In genomic region chr11:123122852-123123251, GRCh38 we compare ENCODE assay signal across 10 cellular contexts.
DNase-seq lines count a peak whose midpoint lies in the region; ATAC-seq, FAIRE-seq and TF ChIP-seq lines count a peak whose summit lies in the region.
"Had no signal": no experiment of that assay in that cellular context is flagged by ENCODE, and none has a peak within 500 bp of the region (broad histone marks: within the 10 kb centered on the region; RNA-seq: fewer than 3 reads in every experiment).

No MANE protein-coding gene starts in this region.

- peaks cover 5% of the 10 kb centered on the region for H3K27me3 Mint-ChIP-seq in neural progenitor cell (ENCODE audit: insufficient read depth, low read depth)

- no peak for FAIRE-seq in HepG2 (lab: Jason Lieb, UNC)

- ATAC-seq in Right ventricle myocardium inferior (peak; percentile 15), HepG2 (no peak), HG03175 (IDR thresholded peaks at IDR 0.05; ENCODE audit: unreplicated experiment) (no peak)
- ATAC-seq: activated naive CD4-positive, alpha-beta T cell treated with anti-CD3 and anti-CD28 coated beads, Interleukin-2, amount 50 U/mL, for 72 hours had no signal

- H3K4me3 Mint-ChIP-seq in neural progenitor cell, result no peak overlapping the region

- intact Hi-C loops in Right ventricle myocardium inferior (cut with DNase I) (no loop called here), cardiac septum (cut with DNase I) (no loop called here), HepG2 (cut with micrococcal nuclease; ENCODE audit: unreplicated experiment) (no loop called here)

- no peak overlapping the region for H3K9ac ChIP-seq in neural progenitor cell
- H3K9ac ChIP-seq in HepG2 (ENCODE audit: insufficient read depth, low read depth, low read length), result no peak overlapping the region

- H3K4me1 ChIP-seq in neural progenitor cell (peaks cover 11% of the 10 kb centered on the region), HepG2 (ENCODE audit: insufficient read depth, low read length) (no peaks in the 10 kb centered on the region)

- in situ Hi-C loops in HepG2 (cut with HindIII; ENCODE audit: extremely low pct_ligation_motif_present, low pct_unique_long_range_greater_than_20kb), result loop anchor here (25.0 kb wide), 1 partner anchor 364 kb away; no protein-coding TSS in a partner anchor

- peak overlapping the region; percentile 36 for H2AFZ ChIP-seq in neural progenitor cell (replicated peaks)
- no peak overlapping the region for H2AFZ ChIP-seq in HepG2 (ENCODE audit: low read length)

- no peak for DNase-seq in Right ventricle myocardium inferior (ENCODE audit: missing footprints)
- no peak for DNase-seq in cardiac septum (ENCODE audit: low spot score)
- DNase-seq in fibroblast of peridontal ligament (ENCODE audit: extremely low read depth), result peak; percentile 72
- no peak for DNase-seq in neural progenitor cell (ENCODE audit: low spot score)
- no peak for DNase-seq in HepG2 (ENCODE audit: low spot score)
- no peak for DNase-seq in T-helper 2 cell
- no peak for DNase-seq in NCI-H1092 treated with DMSO at 0.1 percent for 48 hours (lab: John Stamatoyannopoulos, UW)
- DNase-seq: OCI-M1 had no signal

- no TSS peak for BruUV-seq in HepG2 (replicated peaks; lab: Mats Ljungman, UMichigan)

- H3K9me3 Mint-ChIP-seq in neural progenitor cell, result no peaks in the 10 kb centered on the region
- H3K9me3 Mint-ChIP-seq: activated naive CD4-positive, alpha-beta T cell treated with anti-CD3 and anti-CD28 coated beads, Interleukin-2, amount 50 U/mL, for 72 hours had no signal

- H4K20me1 ChIP-seq in neural progenitor cell (ENCODE audit: low read depth) (no peaks in the 10 kb centered on the region), HepG2 (ENCODE audit: insufficient read depth, low read length) (no peaks in the 10 kb centered on the region)

- TF ChIP-seq RAD21 in HepG2 (CRISPR knock-in tag; IDR thresholded peaks at IDR 0.05), result no peak

- 12% methylated on average over 7 of the region's 7 CpGs for WGBS in HepG2 (ENCODE audit: low lambda C conversion rate)

- H3K27ac ChIP-seq in neural progenitor cell, result no peak overlapping the region
- H3K27ac ChIP-seq in HepG2 (ENCODE audit: extremely low read length, insufficient read depth, low read length), result no peak overlapping the region

- CTCF ChIA-PET in HepG2 (lab: Yijun Ruan, JAX; ENCODE audit: low intra/inter-chr PET ratio, low total read pairs), result no interaction called here

- POLR2A ChIA-PET in HepG2 (lab: Yijun Ruan, JAX), result no interaction called here

- TF ChIP-seq POLR2A in HepG2 (IDR thresholded peaks at IDR 0.05; ENCODE audit: insufficient read depth in 1 of 2, low read depth in 2 of 2, low read length in 2 of 2), result no peak

- H3K27me3 ChIP-seq in neural progenitor cell, result no peaks in the 10 kb centered on the region
- peaks cover 1 to 20% of the 10 kb centered on the region in 2 experiments; a peak in 2 of 5 replicates for H3K27me3 ChIP-seq in HepG2 (ENCODE audit: control insufficient read depth in 1 of 2, insufficient read depth in 2 of 2, low read length in 2 of 2)

- no peaks in the 10 kb centered on the region for H3K79me2 ChIP-seq in neural progenitor cell (ENCODE audit: low read depth)
- no peaks in the 10 kb centered on the region for H3K79me2 ChIP-seq in HepG2 (ENCODE audit: insufficient read depth, low read length)

- no peaks in the 10 kb centered on the region for H3K36me3 Mint-ChIP-seq in neural progenitor cell
- H3K36me3 Mint-ChIP-seq: activated naive CD4-positive, alpha-beta T cell treated with anti-CD3 and anti-CD28 coated beads, Interleukin-2, amount 50 U/mL, for 72 hours had no signal

- H3K36me3 ChIP-seq in neural progenitor cell (no peaks in the 10 kb centered on the region), HepG2 (replicated peaks in 1 of 2; ENCODE audit: control insufficient read depth in 1 of 2, insufficient read depth in 2 of 2, low read length in 2 of 2) (no peaks in the 10 kb centered on the region)

- no peaks in the 10 kb centered on the region for H3K9me3 ChIP-seq in neural progenitor cell (ENCODE audit: low read depth)
- H3K9me3 ChIP-seq in HepG2 (ENCODE audit: low read length), result no peaks in the 10 kb centered on the region

- no peak for TF ChIP-seq EP300 in HepG2 (IDR thresholded peaks at IDR 0.05; ENCODE audit: low read depth in 2 of 2, low read length in 2 of 2)
- no peak for TF ChIP-seq EP300 in HepG2 (CRISPR knock-in tag; IDR thresholded peaks at IDR 0.05; ENCODE audit: borderline replicate concordance)

- H3K4me2 ChIP-seq in neural progenitor cell (no peak overlapping the region), HepG2 (ENCODE audit: low read depth, low read length) (no peak overlapping the region)

- peaks cover 4% of the 10 kb centered on the region for H3F3A ChIP-seq in neural progenitor cell (ENCODE audit: low read depth)

- H3K4me3 ChIP-seq in neural progenitor cell (no peak overlapping the region), HepG2 (replicated peaks in 1 of 3; ENCODE audit: insufficient read depth in 1 of 3, low read depth in 2 of 3, low read length in 3 of 3) (no peak overlapping the region)

- H3K4me1 Mint-ChIP-seq in neural progenitor cell, result peaks cover 16% of the 10 kb centered on the region

- peak overlapping the region; percentile 16 for H3K27ac Mint-ChIP-seq in neural progenitor cell
- H3K27ac Mint-ChIP-seq: activated naive CD4-positive, alpha-beta T cell treated with anti-CD3 and anti-CD28 coated beads, Interleukin-2, amount 50 U/mL, for 72 hours had no signal

- TF ChIP-seq CTCF in neural progenitor cell (IDR thresholded peaks at IDR 0.05), result no peak
- TF ChIP-seq CTCF in HepG2 (CRISPR knock-in tag; IDR thresholded peaks at IDR 0.05), result no peak

TF ChIP-seq in HepG2, 621 proteins besides CTCF, POLR2A, EP300 and RAD21:
- TF ChIP-seq ZNF282 (IDR thresholded peaks at IDR 0.05; ENCODE audit: partially characterized antibody) (no peak), ATF5 (CRISPR knock-in tag; IDR thresholded peaks at IDR 0.05; ENCODE audit: low read depth) (no peak), ZNF207 (IDR thresholded peaks at IDR 0.05; ENCODE audit: borderline replicate concordance) (no peak)
